In genomic region chr9:99725852-99726251, GRCh38 we compare ENCODE assay signal across 19 cellular contexts.
DNase-seq lines count a peak whose midpoint lies in the region; ATAC-seq, FAIRE-seq and TF ChIP-seq lines count a peak whose summit lies in the region.
"Had no signal": no experiment of that assay in that cellular context is flagged by ENCODE, and none has a peak within 500 bp of the region (broad histone marks: within the 10 kb centered on the region; RNA-seq: fewer than 3 reads in every experiment).

No MANE protein-coding gene starts in this region.

- H2BK120ac ChIP-seq in neuronal stem cell (ENCODE audit: low read depth, low read length), result no peak overlapping the region

- H3K79me1 ChIP-seq in neuronal stem cell (ENCODE audit: low read depth, low read length), result peaks cover 1% of the 10 kb centered on the region

- peaks cover 7 to 18% of the 10 kb centered on the region in 2 donors for H3K4me1 Mint-ChIP-seq in effector memory CD8-positive, alpha-beta T cell (ENCODE audit: low read depth in 2 of 2)

- H3K27ac ChIP-seq in thyroid gland (no peak overlapping the region), neuronal stem cell (replicated peaks; ENCODE audit: low read length) (no peak overlapping the region)
- H3K27ac ChIP-seq: BLaER1, C4-2B had no signal

- H3K27ac Mint-ChIP-seq in effector memory CD8-positive, alpha-beta T cell, result no peak overlapping the region
- H3K27ac Mint-ChIP-seq: B cell; CD4-positive, CD25-positive, alpha-beta regulatory T cell; CD8-positive, alpha-beta T cell had no signal

- peak; percentile 56 for ATAC-seq in effector memory CD8-positive, alpha-beta T cell (replicated peaks)
- ATAC-seq: CD8-positive, alpha-beta T cell had no signal

- no peaks in the 10 kb centered on the region for H3K9me3 Mint-ChIP-seq in effector memory CD8-positive, alpha-beta T cell
- H3K9me3 Mint-ChIP-seq: CD4-positive, CD25-positive, alpha-beta regulatory T cell; CD8-positive, alpha-beta T cell had no signal

- H3K18ac ChIP-seq in neuronal stem cell (ENCODE audit: low read length), result no peak overlapping the region

- H2AK5ac ChIP-seq in neuronal stem cell (ENCODE audit: low read depth, low read length), result no peak overlapping the region

- H4K91ac ChIP-seq in neuronal stem cell (ENCODE audit: low read depth, low read length, poor library complexity), result no peak overlapping the region

- H3K4me3 ChIP-seq in bronchial epithelial cell (ENCODE audit: low read depth, low read length) (no peak overlapping the region), thyroid gland (replicated peaks in 1 of 3) (no peak overlapping the region), neuronal stem cell (ENCODE audit: low read length in 2 of 2) (no peak overlapping the region)
- H3K4me3 ChIP-seq: BLaER1, HAP-1 had no signal

- no peak overlapping the region for H3K9ac ChIP-seq in neuronal stem cell (ENCODE audit: low read depth, low read length, poor library complexity)
- H3K9ac ChIP-seq: BLaER1 had no signal

- no peak for FAIRE-seq in bronchial epithelial cell (lab: Jason Lieb, UNC)
- FAIRE-seq: G401.6, GM12892, H54 had no signal

- no peak overlapping the region for H3K4me3 Mint-ChIP-seq in effector memory CD8-positive, alpha-beta T cell
- H3K4me3 Mint-ChIP-seq: B cell; CD4-positive, CD25-positive, alpha-beta regulatory T cell; CD8-positive, alpha-beta T cell had no signal

- TF ChIP-seq CTCF in bronchial epithelial cell (IDR thresholded peaks at IDR 0.05; ENCODE audit: insufficient read depth, low read length, severe bottlenecking) (no peak), thyroid gland (IDR thresholded peaks at IDR 0.05) (no peak)

- H3K9me3 ChIP-seq in thyroid gland (no peaks in the 10 kb centered on the region), neuronal stem cell (replicated peaks in 1 of 2; ENCODE audit: control insufficient read depth in 2 of 2, insufficient read depth in 1 of 2, low read depth in 1 of 2, low read length in 2 of 2) (no peaks in the 10 kb centered on the region)
- H3K9me3 ChIP-seq: BLaER1, Caco-2, HAP-1 had no signal

- TF ChIP-seq POLR2A in thyroid gland (IDR thresholded peaks at IDR 0.05), result no peak

- intact Hi-C loops in thyroid gland (cut with DNase I), result no loop called here

- DNase-seq in bronchial epithelial cell (ENCODE audit: low read depth), result peak; percentile 24
- DNase-seq in effector memory CD8-positive, alpha-beta T cell, result no peak
- DNase-seq in kidney tubule cell (ENCODE audit: low spot score), result peak; percentile 13
- peak; percentile 4 to 12 for DNase-seq in thyroid gland
- DNase-seq in UCSD-AML1 (lab: John Stamatoyannopoulos, UW; ENCODE audit: unreplicated experiment), result no peak
- no peak for DNase-seq in neuronal stem cell (ENCODE audit: low spot score)
- DNase-seq: Caco-2; CD8-positive, alpha-beta T cell; DMS153; DND-41; GOT3 had no signal

- no peak overlapping the region for H2BK15ac ChIP-seq in neuronal stem cell (ENCODE audit: low read length)

- H4K8ac ChIP-seq in neuronal stem cell (ENCODE audit: low read depth, low read length), result no peak overlapping the region

- H3K4me2 ChIP-seq in neuronal stem cell (ENCODE audit: insufficient read depth, low read length, poor library complexity, severe bottlenecking), result no peak overlapping the region
- H3K4me2 ChIP-seq: BLaER1 had no signal

- no peak overlapping the region for H3K14ac ChIP-seq in neuronal stem cell (ENCODE audit: low read length)

- no peak overlapping the region for H3K4ac ChIP-seq in neuronal stem cell (ENCODE audit: low read length)

- H2BK5ac ChIP-seq in neuronal stem cell (ENCODE audit: low read length), result no peak overlapping the region

- H3K27me3 ChIP-seq in bronchial epithelial cell (ENCODE audit: control insufficient read depth, insufficient read depth, low read length) (no peaks in the 10 kb centered on the region), thyroid gland (no peaks in the 10 kb centered on the region), neuronal stem cell (ENCODE audit: control insufficient read depth in 3 of 3, insufficient read depth in 3 of 3, low read depth in 1 of 3, low read length in 3 of 3) (no peaks in the 10 kb centered on the region)
- H3K27me3 ChIP-seq: BLaER1 had no signal

- no peaks in the 10 kb centered on the region for H3K27me3 Mint-ChIP-seq in effector memory CD8-positive, alpha-beta T cell

- H3K4me1 ChIP-seq in thyroid gland (peaks cover 0 to 4% of the 10 kb centered on the region in 2 donors), neuronal stem cell (ENCODE audit: control insufficient read depth in 2 of 2, insufficient read depth in 1 of 2, low read depth in 1 of 2, low read length in 2 of 2) (peaks cover 0 to 3% of the 10 kb centered on the region in 2 donors)
- H3K4me1 ChIP-seq: Caco-2, HAP-1 had no signal

- H3K36me3 ChIP-seq in bronchial epithelial cell (ENCODE audit: control insufficient read depth, insufficient read depth, low read length) (no peaks in the 10 kb centered on the region), thyroid gland (no peaks in the 10 kb centered on the region), neuronal stem cell (replicated peaks in 1 of 2; ENCODE audit: control insufficient read depth in 2 of 2, insufficient read depth in 2 of 2, low read length in 2 of 2) (no peaks in the 10 kb centered on the region)
- H3K36me3 ChIP-seq: BLaER1, HAP-1 had no signal

- H2AFZ ChIP-seq in neuronal stem cell (ENCODE audit: low read length), result no peak overlapping the region

- no peaks in the 10 kb centered on the region for H3K36me3 Mint-ChIP-seq in effector memory CD8-positive, alpha-beta T cell (ENCODE audit: insufficient read depth)
- H3K36me3 Mint-ChIP-seq: CD4-positive, CD25-positive, alpha-beta regulatory T cell; CD8-positive, alpha-beta T cell had no signal

- no peak overlapping the region for H2BK12ac ChIP-seq in neuronal stem cell (ENCODE audit: low read length)

- H3K23ac ChIP-seq in neuronal stem cell (ENCODE audit: low read depth, low read length, poor library complexity), result no peak overlapping the region

Comparison
In these comparisons a context has a peak if more than half of its experiments do, and no peak if none do; other contexts are left out.
1. DNase-seq: peak in bronchial epithelial cell (single experiment), kidney tubule cell (single experiment) and thyroid gland (2 of 2); none in effector memory CD8-positive, alpha-beta T cell (0 of 3), UCSD-AML1 (single experiment) and neuronal stem cell (single experiment).